1 cellular context compared by ENCODE assay signal in genomic region chr4:111066447-111066846, GRCh38.
TF ChIP-seq lines count a peak whose summit lies in the region.

No MANE protein-coding gene starts in this region.

TF ChIP-seq in SK-N-SH treated with all-trans-retinoic acid at 6 μM for 48 hours, 23 proteins besides CTCF, POLR2A, EP300 and RAD21 (continued from another document):
- TF ChIP-seq, protein P1, sequence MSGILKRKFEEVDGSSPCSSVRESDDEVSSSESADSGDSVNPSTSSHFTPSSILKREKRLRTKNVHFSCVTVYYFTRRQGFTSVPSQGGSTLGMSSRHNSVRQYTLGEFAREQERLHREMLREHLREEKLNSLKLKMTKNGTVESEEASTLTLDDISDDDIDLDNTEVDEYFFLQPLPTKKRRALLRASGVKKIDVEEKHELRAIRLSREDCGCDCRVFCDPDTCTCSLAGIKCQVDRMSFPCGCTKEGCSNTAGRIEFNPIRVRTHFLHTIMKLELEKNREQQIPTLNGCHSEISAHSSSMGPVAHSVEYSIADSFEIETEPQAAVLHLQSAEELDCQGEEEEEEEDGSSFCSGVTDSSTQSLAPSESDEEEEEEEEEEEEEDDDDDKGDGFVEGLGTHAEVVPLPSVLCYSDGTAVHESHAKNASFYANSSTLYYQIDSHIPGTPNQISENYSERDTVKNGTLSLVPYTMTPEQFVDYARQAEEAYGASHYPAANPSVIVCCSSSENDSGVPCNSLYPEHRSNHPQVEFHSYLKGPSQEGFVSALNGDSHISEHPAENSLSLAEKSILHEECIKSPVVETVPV (CRISPR knock-in tag; IDR thresholded peaks at IDR 0.05), result no peak
- TF ChIP-seq ZNF70 (CRISPR knock-in tag; IDR thresholded peaks at IDR 0.05) (no peak), SNAI2 (CRISPR knock-in tag; IDR thresholded peaks at IDR 0.05) (no peak), ZC3H10 (CRISPR knock-in tag; IDR thresholded peaks at IDR 0.05) (no peak)
TF ChIP-seq in SK-N-SH treated with all-trans-retinoic acid at 6 μM for 48 hours: peak in this region for 0.
